ENCODE assay signal across 10 cellular contexts in genomic region chr6:169215201-169215661, GRCh38. TPM values are rescaled to one million over a fixed set of nuclear protein-coding genes. Genes with fewer than 3 reads are reported as not detected.
DNase-seq lines count a peak whose midpoint lies in the region; ATAC-seq and TF ChIP-seq lines count a peak whose summit lies in the region.
"Had no signal": no experiment of that assay in that cellular context is flagged by ENCODE, and none has a peak within 500 bp of the region (broad histone marks: within the 10 kb centered on the region; RNA-seq: fewer than 3 reads in every experiment).

No MANE protein-coding gene starts in this region.

- CTCF ChIA-PET in RWPE1 (lab: Yijun Ruan, JAX): no interaction called here

- no peak for DNase-seq in RWPE1 (ENCODE audit: low spot score)
- DNase-seq in chondrocyte (ENCODE audit: low spot score): no peak
- DNase-seq in medulla oblongata (ENCODE audit: extremely low spot score): peak; percentile 35
- peak; percentile 44 for DNase-seq in superior temporal gyrus (ENCODE audit: extremely low spot score)
- DNase-seq in NCI-H2227 (lab: John Stamatoyannopoulos, UW; ENCODE audit: unreplicated experiment): no peak
- DNase-seq: NCI-H1105 had no signal

- H3K36me3 Mint-ChIP-seq in chondrocyte (ENCODE audit: low read depth): peaks cover 54% of the 10 kb centered on the region
- H3K36me3 Mint-ChIP-seq: activated CD4-positive, alpha-beta memory T cell treated with anti-CD3 and anti-CD28 coated beads for 36 hours had no signal

- H3K27me3 Mint-ChIP-seq in chondrocyte (ENCODE audit: low read depth): no peaks in the 10 kb centered on the region
- H3K27me3 Mint-ChIP-seq: activated CD4-positive, alpha-beta memory T cell treated with anti-CD3 and anti-CD28 coated beads for 36 hours had no signal

- POLR2A ChIA-PET in RWPE1 (lab: Yijun Ruan, JAX; ENCODE audit: low non-redundant PET): no interaction called here

- no peak overlapping the region for H3K4me3 Mint-ChIP-seq in chondrocyte (ENCODE audit: unreplicated experiment)
- H3K4me3 Mint-ChIP-seq: activated CD4-positive, alpha-beta memory T cell treated with anti-CD3 and anti-CD28 coated beads for 36 hours had no signal

- H3K27ac Mint-ChIP-seq in chondrocyte (ENCODE audit: unreplicated experiment): peak overlapping the region; percentile 94
- H3K27ac Mint-ChIP-seq: activated CD4-positive, alpha-beta memory T cell treated with anti-CD3 and anti-CD28 coated beads for 36 hours had no signal

- H3K27ac ChIP-seq in RWPE1: peak overlapping the region; percentile 90

- ATAC-seq in GM19397 (IDR thresholded peaks at IDR 0.05; ENCODE audit: unreplicated experiment) (no peak), HG03045 (IDR thresholded peaks at IDR 0.05; ENCODE audit: unreplicated experiment) (no peak), HG03354 (IDR thresholded peaks at IDR 0.05; ENCODE audit: poor library complexity, severe bottlenecking, unreplicated experiment) (no peak)

- H3K9me3 Mint-ChIP-seq in chondrocyte (ENCODE audit: low read depth): peaks cover 12% of the 10 kb centered on the region
- H3K9me3 Mint-ChIP-seq: activated CD4-positive, alpha-beta memory T cell treated with anti-CD3 and anti-CD28 coated beads for 36 hours had no signal

- TF ChIP-seq CTCF in RWPE1 (conservative IDR thresholded peaks at IDR 0.05; ENCODE audit: low read depth): no peak
- TF ChIP-seq CTCF in chondrocyte (IDR thresholded peaks at IDR 0.05): no peak

- H3K4me1 Mint-ChIP-seq in chondrocyte (ENCODE audit: low read depth): peaks cover 56% of the 10 kb centered on the region

RNA-seq across cellular contexts. Expression of gene THBS2, which starts 38.4 kb away (rescaled TPM):
- total RNA-seq in chondrocyte: 1,244 to 1,906 TPM (median 1,285 TPM) in 3 replicates
- total RNA-seq: activated CD4-positive, alpha-beta memory T cell treated with anti-CD3 and anti-CD28 coated beads for 36 hours had no signal

Comparison
In these comparisons a context has a peak if more than half of its experiments do, and no peak if none do; other contexts are left out.
1. DNase-seq: peak in medulla oblongata (single experiment) and superior temporal gyrus (single experiment); none in RWPE1 (single experiment), chondrocyte (single experiment) and NCI-H2227 (single experiment).